ENCODE assay signal across 26 cellular contexts in the genomic region with DNA sequence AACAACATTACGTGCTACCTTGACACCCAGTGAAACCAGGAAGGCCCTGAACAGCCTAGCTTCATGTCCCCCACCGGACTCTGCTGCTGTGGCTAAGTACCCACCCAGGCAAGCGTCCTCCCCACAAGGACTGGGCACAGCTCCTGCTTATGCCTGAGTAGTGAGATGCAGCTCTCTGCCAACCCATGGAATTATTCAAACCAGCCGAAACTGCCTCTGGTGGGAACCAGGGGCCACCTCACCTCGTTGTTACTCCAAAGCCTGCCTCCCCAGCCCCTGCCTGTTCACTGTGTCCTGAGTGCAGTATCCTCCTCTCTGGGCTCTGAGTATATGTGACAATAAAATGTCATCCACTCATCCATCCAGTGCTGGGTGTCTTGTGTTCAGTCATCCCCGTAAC. TPM values are rescaled to one million over a fixed set of nuclear protein-coding genes. Genes with fewer than 3 reads are reported as not detected.
A peak's percentile ranks its signal among the peaks of the same experiment; 100 is the strongest.
DNase-seq lines count a peak whose midpoint lies in the region; ATAC-seq, FAIRE-seq and TF ChIP-seq lines count a peak whose summit lies in the region.
"Had no signal": no experiment of that assay in that cellular context is flagged by ENCODE, and none has a peak within 500 bp of the region (broad histone marks: within the 10 kb centered on the region; RNA-seq: fewer than 3 reads in every experiment).

No MANE protein-coding gene starts in this region.

- H3K4me1 ChIP-seq in left ventricle myocardium inferior = peaks cover 95% of the 10 kb centered on the region
- H3K4me1 ChIP-seq in right atrium auricular region = peaks cover 0 to 58% of the 10 kb centered on the region in 2 donors
- H3K4me1 ChIP-seq in foreskin keratinocyte = no peaks in the 10 kb centered on the region
- H3K4me1 ChIP-seq in smooth muscle cell (ENCODE audit: low read depth) = peaks cover 14% of the 10 kb centered on the region

- peak; percentile 91 for FAIRE-seq in bronchial epithelial cell (lab: Jason Lieb, UNC)
- FAIRE-seq: D721Med, H1 had no signal

- no peak for ATAC-seq in stimulated activated effector memory CD8-positive, alpha-beta T cell treated with anti-CD3 and anti-CD28 coated beads, Interleukin-12 subunit alpha, Interleukin-12 subunit beta, amount 100 ng/mL, for 72 hours
- ATAC-seq in foreskin keratinocyte = no peak
- ATAC-seq in HG03280 (IDR thresholded peaks at IDR 0.05; ENCODE audit: unreplicated experiment) = no peak
- ATAC-seq: Panc1 had no signal

- H3F3A ChIP-seq in smooth muscle cell (ENCODE audit: low read depth) = no peaks in the 10 kb centered on the region

- TF ChIP-seq CTCF in left ventricle myocardium inferior (IDR thresholded peaks at IDR 0.05; ENCODE audit: borderline replicate concordance) (no peak), right atrium auricular region (IDR thresholded peaks at IDR 0.05) (no peak), bronchial epithelial cell (IDR thresholded peaks at IDR 0.05; ENCODE audit: insufficient read depth, low read length, severe bottlenecking) (no peak), foreskin keratinocyte (conservative IDR thresholded peaks at IDR 0.05) (no peak), smooth muscle cell (IDR thresholded peaks at IDR 0.05; ENCODE audit: borderline replicate concordance, insufficient read depth, poor library complexity, severe bottlenecking) (no peak)

- H3K9me3 Mint-ChIP-seq in stimulated activated effector memory CD8-positive, alpha-beta T cell treated with anti-CD3 and anti-CD28 coated beads, Interleukin-12 subunit alpha, Interleukin-12 subunit beta, amount 100 ng/mL, for 72 hours = no peaks in the 10 kb centered on the region
- H3K9me3 Mint-ChIP-seq: CD4-positive, CD25-positive, alpha-beta regulatory T cell; IgD-negative memory B cell had no signal

- no peak overlapping the region for H3K4me3 ChIP-seq in left ventricle myocardium inferior
- no peak overlapping the region for H3K4me3 ChIP-seq in right atrium auricular region
- no peak overlapping the region for H3K4me3 ChIP-seq in bronchial epithelial cell (ENCODE audit: low read depth, low read length)
- H3K4me3 ChIP-seq in smooth muscle cell = no peak overlapping the region
- H3K4me3 ChIP-seq: SK-N-MC had no signal

- no peak overlapping the region for H3K4me3 Mint-ChIP-seq in stimulated activated effector memory CD8-positive, alpha-beta T cell treated with anti-CD3 and anti-CD28 coated beads, Interleukin-12 subunit alpha, Interleukin-12 subunit beta, amount 100 ng/mL, for 72 hours
- H3K4me3 Mint-ChIP-seq: CD4-positive, CD25-positive, alpha-beta regulatory T cell; IgD-negative memory B cell had no signal

- H3K27ac ChIP-seq in left ventricle myocardium inferior (replicated peaks) (peak overlapping the region; percentile 5), right atrium auricular region (peak overlapping the region in 1 of 2 donors; percentile 10), layer of hippocampus (ENCODE audit: low read depth, low read length) (peak overlapping the region; percentile 27), foreskin keratinocyte (no peak overlapping the region), smooth muscle cell (ENCODE audit: low read depth) (no peak overlapping the region)
- H3K27ac ChIP-seq: HL-60, RWPE1, SK-N-MC had no signal

- peak overlapping the region; percentile 16 for H3K27ac Mint-ChIP-seq in stimulated activated effector memory CD8-positive, alpha-beta T cell treated with anti-CD3 and anti-CD28 coated beads, Interleukin-12 subunit alpha, Interleukin-12 subunit beta, amount 100 ng/mL, for 72 hours
- H3K27ac Mint-ChIP-seq: IgD-negative memory B cell had no signal

- H3K36me3 ChIP-seq in left ventricle myocardium inferior (no peaks in the 10 kb centered on the region), right atrium auricular region (no peaks in the 10 kb centered on the region), bronchial epithelial cell (ENCODE audit: control insufficient read depth, insufficient read depth, low read length) (no peaks in the 10 kb centered on the region), smooth muscle cell (ENCODE audit: low read depth) (no peaks in the 10 kb centered on the region)
- H3K36me3 ChIP-seq: BE2C had no signal

- no peaks in the 10 kb centered on the region for H3K27me3 ChIP-seq in left ventricle myocardium inferior (ENCODE audit: low read depth)
- H3K27me3 ChIP-seq in right atrium auricular region = no peaks in the 10 kb centered on the region
- H3K27me3 ChIP-seq in bronchial epithelial cell (ENCODE audit: control insufficient read depth, insufficient read depth, low read length) = peaks cover 6% of the 10 kb centered on the region
- no peaks in the 10 kb centered on the region for H3K27me3 ChIP-seq in layer of hippocampus (ENCODE audit: control insufficient read depth, insufficient read depth, low read length)
- H3K27me3 ChIP-seq in foreskin keratinocyte = no peaks in the 10 kb centered on the region
- H3K27me3 ChIP-seq in smooth muscle cell (ENCODE audit: low read depth) = no peaks in the 10 kb centered on the region
- H3K27me3 ChIP-seq: BE2C had no signal

- no peak overlapping the region for H2AFZ ChIP-seq in smooth muscle cell (ENCODE audit: low read depth)

- no peaks in the 10 kb centered on the region for H3K9me3 ChIP-seq in left ventricle myocardium inferior (replicated peaks)
- no peaks in the 10 kb centered on the region for H3K9me3 ChIP-seq in right atrium auricular region
- no peaks in the 10 kb centered on the region for H3K9me3 ChIP-seq in smooth muscle cell (replicated peaks; ENCODE audit: low read depth)
- H3K9me3 ChIP-seq: BE2C had no signal

- WGBS in smooth muscle cell (ENCODE audit: low lambda C conversion rate) = 92% methylated on average over 6 of the region's 6 CpGs

- no peak overlapping the region for H3K4me2 ChIP-seq in smooth muscle cell

- no peak for DNase-seq in left ventricle myocardium inferior
- DNase-seq in right atrium auricular region (ENCODE audit: low spot score) = no peak
- no peak for DNase-seq in bronchial epithelial cell (ENCODE audit: low read depth)
- DNase-seq in stimulated activated effector memory CD8-positive, alpha-beta T cell treated with anti-CD3 and anti-CD28 coated beads, Interleukin-12 subunit alpha, Interleukin-12 subunit beta, amount 100 ng/mL, for 72 hours (ENCODE audit: low spot score in 2 of 2) = no peak
- no peak for DNase-seq in foreskin keratinocyte
- DNase-seq in smooth muscle cell (lab: John Stamatoyannopoulos, UW; ENCODE audit: unreplicated experiment) = no peak
- DNase-seq: 8988T; ACHN; BE2C; CD4-positive, CD25-positive, alpha-beta regulatory T cell; HCEC 1CT; NCI-H1092; NCI-H1417 treated with DMSO at 0.1 percent for 48 hours; NCI-H1694 treated with DMSO at 0.1 percent for 48 hours; NCI-H2227 treated with DMSO at 0.1 percent for 48 hours; NCI-H526 treated with DMSO at 0.1 percent for 48 hours; SIG-M5 had no signal

- H3K9ac ChIP-seq in smooth muscle cell (ENCODE audit: low read depth) = no peak overlapping the region

- H3K79me2 ChIP-seq in smooth muscle cell (ENCODE audit: low read depth) = no peaks in the 10 kb centered on the region

- intact Hi-C loops in left ventricle myocardium inferior (cut with micrococcal nuclease) = no loop called here

- H3K4me1 Mint-ChIP-seq in stimulated activated effector memory CD8-positive, alpha-beta T cell treated with anti-CD3 and anti-CD28 coated beads, Interleukin-12 subunit alpha, Interleukin-12 subunit beta, amount 100 ng/mL, for 72 hours = no peaks in the 10 kb centered on the region
- H3K4me1 Mint-ChIP-seq: IgD-negative memory B cell had no signal

- no peaks in the 10 kb centered on the region for H3K36me3 Mint-ChIP-seq in stimulated activated effector memory CD8-positive, alpha-beta T cell treated with anti-CD3 and anti-CD28 coated beads, Interleukin-12 subunit alpha, Interleukin-12 subunit beta, amount 100 ng/mL, for 72 hours
- H3K36me3 Mint-ChIP-seq: CD4-positive, CD25-positive, alpha-beta regulatory T cell; IgD-negative memory B cell had no signal

- H4K20me1 ChIP-seq in smooth muscle cell (ENCODE audit: low read depth) = no peaks in the 10 kb centered on the region

RNA-seq across cellular contexts. Expression of a gene that starts 52.4 kb away (rescaled TPM):
- 98.0 TPM for total RNA-seq in left ventricle myocardium inferior
- 10 to 100 TPM; 79.9 to 84.7 TPM for total RNA-seq in right atrium auricular region
- total RNA-seq in bronchial epithelial cell = 0.13 TPM in 1 of 2 replicates, not detected in the other
- total RNA-seq in foreskin keratinocyte = 0.46 and 1.5 TPM in 2 replicates
- 0.88 and 1.3 TPM in 2 replicates for polyA plus RNA-seq in foreskin keratinocyte
- not detected in 2 replicates for total RNA-seq in smooth muscle cell
- polyA plus RNA-seq in smooth muscle cell = not detected in 2 replicates
- total RNA-seq: CD4-positive, CD25-positive, alpha-beta regulatory T cell had no signal
- polyA plus RNA-seq: CD4-positive, CD25-positive, alpha-beta regulatory T cell; IgD-negative memory B cell had no signal

Comparison
In these comparisons a context has a peak if more than half of its experiments do, and no peak if none do; other contexts are left out.
1. H3K27ac ChIP-seq: peak in left ventricle myocardium inferior (single experiment) and layer of hippocampus (single experiment); none in foreskin keratinocyte (single experiment) and smooth muscle cell (single experiment).
2. RNA of a gene that starts 52.4 kb away (total RNA-seq): 98.0 TPM in left ventricle myocardium inferior (single experiment) and 79.9 to 84.7 TPM in right atrium auricular region; 0.46 to 1.5 TPM in foreskin keratinocyte, 0.13 TPM in bronchial epithelial cell and not detected in smooth muscle cell; every median in the first group is over 10 times any median in the second.